In genomic region chr12:71686658-71687025, GRCh38 we compare ENCODE assay signal across 8 cellular contexts. TPM values are rescaled to one million over a fixed set of nuclear protein-coding genes. Genes with fewer than 3 reads are reported as not detected.
DNase-seq lines count a peak whose midpoint lies in the region; ATAC-seq and TF ChIP-seq lines count a peak whose summit lies in the region.

No MANE protein-coding gene starts in this region.

- 3 to 8% methylated on average over 3 of the region's 3 CpGs for whole genome bisulfite sequencing in esophagus, 2 donors
- 8% methylated on average over 3 of the region's 3 CpGs for WGBS in prostate gland

- in situ Hi-C loops in Panc1 (cut with HindIII; ENCODE audit: low pct_unique_long_range_greater_than_20kb, low sequenced_read_pairs) = no loop called here

- BruUV-seq in Panc1 (replicated peaks; lab: Mats Ljungman, UMichigan) = TSS peak; percentile 90

- no peak for TF ChIP-seq POLR2A in prostate gland (IDR thresholded peaks at IDR 0.05)

- TF ChIP-seq CTCF in GM12875 (IDR thresholded peaks at IDR 0.05; ENCODE audit: borderline replicate concordance, insufficient read depth, low read depth, low read length) = no peak
- no peak for TF ChIP-seq CTCF in Panc1 (IDR thresholded peaks at IDR 0.05)
- no peak for TF ChIP-seq CTCF in prostate gland (IDR thresholded peaks at IDR 0.05)

- peak overlapping the region; percentile 96 for H3K27ac ChIP-seq in Panc1 (ENCODE audit: low read length)
- peak overlapping the region; percentile 88 to 99 for H3K27ac ChIP-seq in esophagus (ENCODE audit: low read depth in 2 of 2, low read length in 1 of 2)
- H3K27ac ChIP-seq in prostate gland = peak overlapping the region; percentile 83 to 89

- intact Hi-C loops in Panc1 (cut with micrococcal nuclease; ENCODE audit: unreplicated experiment) = no loop called here
- intact Hi-C loops in prostate gland (cut with DNase I) = loop anchor here (5.0 kb wide), 1 partner anchor 66 kb away; the partner anchor contains the start of gene RAB21

- H3K9me3 ChIP-seq in Panc1 (ENCODE audit: control insufficient read depth, insufficient read depth, low read depth, low read length) (no peaks in the 10 kb centered on the region), esophagus (ENCODE audit: control insufficient read depth in 2 of 2, insufficient read depth in 1 of 2, low read depth in 1 of 2, low read length in 1 of 2) (no peaks in the 10 kb centered on the region), prostate gland (no peaks in the 10 kb centered on the region)

- DNase-seq in Panc1 (ENCODE audit: low read depth, low spot score) (no peak), prostate gland (ENCODE audit: low spot score) (no peak), NCI-H2196 (lab: John Stamatoyannopoulos, UW; ENCODE audit: unreplicated experiment) (no peak), NCI-H1417 (lab: John Stamatoyannopoulos, UW) (no peak), putamen (ENCODE audit: low spot score) (no peak)
- DNase-seq in activated effector memory CD4-positive, alpha-beta T cell treated with anti-CD3 and anti-CD28 coated beads, Interleukin-2, amount 50 U/mL, for 16 hours = no peak

- H3K36me3 ChIP-seq in Panc1 (ENCODE audit: control insufficient read depth, insufficient read depth, low read length) (no peaks in the 10 kb centered on the region), esophagus (ENCODE audit: control insufficient read depth in 2 of 2, insufficient read depth in 2 of 2, low read length in 1 of 2) (no peaks in the 10 kb centered on the region), prostate gland (no peaks in the 10 kb centered on the region)

- no peaks in the 10 kb centered on the region for H3K27me3 ChIP-seq in Panc1 (ENCODE audit: control insufficient read depth, insufficient read depth, low read length)
- H3K27me3 ChIP-seq in esophagus (ENCODE audit: control insufficient read depth in 1 of 2, insufficient read depth in 2 of 2, low read length in 2 of 2) = no peaks in the 10 kb centered on the region
- no peaks in the 10 kb centered on the region for H3K27me3 ChIP-seq in prostate gland (replicated peaks; ENCODE audit: insufficient read depth)

- CTCF ChIA-PET in Panc1 (lab: Charles Lee) = interaction anchor here (1.9 kb wide), 1 partner anchor 61 kb away, joined by 10 read pairs; no protein-coding TSS in a partner anchor

- POLR2A ChIA-PET in Panc1 (lab: Charles Lee) = interaction anchor here (0.7 to 1.8 kb wide), 2 partner anchors 22 kb away, joined by 3 to 16 read pairs; partner anchors contain the start of genes THAP2 and ZFC3H1

- H3K4me3 ChIP-seq in GM12875 (ENCODE audit: low read depth, low read length) = peak overlapping the region; percentile 94
- peak overlapping the region; percentile 76 for H3K4me3 ChIP-seq in Panc1 (ENCODE audit: low read depth in 2 of 2, low read length in 2 of 2)
- peak overlapping the region; percentile 65 to 88 for H3K4me3 ChIP-seq in esophagus (ENCODE audit: low read depth in 1 of 2, low read length in 2 of 2)
- peak overlapping the region; percentile 60 to 65 for H3K4me3 ChIP-seq in prostate gland

- H3K4me1 ChIP-seq in Panc1 (ENCODE audit: control insufficient read depth, insufficient read depth, low read length) (peaks cover 10% of the 10 kb centered on the region), esophagus (ENCODE audit: control insufficient read depth in 2 of 2, insufficient read depth in 2 of 2, low read length in 1 of 2) (no peaks in the 10 kb centered on the region), prostate gland (replicated peaks) (no peaks in the 10 kb centered on the region)

- no peak for ATAC-seq in Panc1

RNA-seq across cellular contexts. Expression of gene TMEM19, which starts 0.8 kb away (rescaled TPM):
- total RNA-seq in Panc1 (2021; ENCODE audit: unreplicated experiment) = 72.8 TPM
- 39.6 TPM for polyA plus RNA-seq in Panc1 (2012; ENCODE audit: insufficient read length)
- 10 to 100 TPM; 15.5 to 32.1 TPM for polyA plus RNA-seq in esophagus
- 10 to 100 TPM; 21.1 to 39.0 TPM for total RNA-seq in prostate gland

RNA-seq across cellular contexts. Expression of gene THAP2, which starts 22.5 kb away (rescaled TPM):
- total RNA-seq in Panc1 (2021; ENCODE audit: unreplicated experiment) = 3.7 TPM
- 2.4 TPM for polyA plus RNA-seq in Panc1 (2012; ENCODE audit: insufficient read length)
- polyA plus RNA-seq in esophagus = 1 to 10 TPM; 3.6 to 5.7 TPM
- 1 to 10 TPM; 2.4 to 4.8 TPM for total RNA-seq in prostate gland

RNA-seq across cellular contexts. Expression of gene ZFC3H1, which starts 23.0 kb away (rescaled TPM):
- total RNA-seq in Panc1 (2021; ENCODE audit: unreplicated experiment) (38.2 TPM), prostate gland (10 to 100 TPM; 20.8 to 45.2 TPM)
- polyA plus RNA-seq in Panc1 (2012; ENCODE audit: insufficient read length) = 15.0 TPM
- 10 to 100 TPM; 15.5 to 24.7 TPM for polyA plus RNA-seq in esophagus
